8 cellular contexts compared by ENCODE assay signal in genomic region chr2:75787532-75788132, GRCh38.
A peak's percentile ranks its signal among the peaks of the same experiment; 100 is the strongest.
DNase-seq lines count a peak whose midpoint lies in the region; ATAC-seq and TF ChIP-seq lines count a peak whose summit lies in the region.

No MANE protein-coding gene starts in this region.

- peaks cover 12 to 18% of the 10 kb centered on the region in 2 donors for H3K27me3 Mint-ChIP-seq in effector memory CD8-positive, alpha-beta T cell
- H3K27me3 Mint-ChIP-seq in activated naive CD8-positive, alpha-beta T cell treated with anti-CD3 and anti-CD28 coated beads for 36 hours, result peaks cover 11% of the 10 kb centered on the region

- DNase-seq in GM10248 (ENCODE audit: extremely low spot score) (peak; percentile 17), NCI-H524 treated with DMSO at 0.1 percent for 48 hours (lab: John Stamatoyannopoulos, UW) (peak; percentile 46), cardiac fibroblast (ENCODE audit: low read depth in 2 of 2) (peak; percentile 49 to 57), myocyte (ENCODE audit: low read depth) (peak; percentile 43), lower leg skin (ENCODE audit: low spot score in 2 of 2) (no peak)
- no peak for DNase-seq in effector memory CD8-positive, alpha-beta T cell
- no peak for DNase-seq in activated naive CD8-positive, alpha-beta T cell treated with anti-CD3 and anti-CD28 coated beads for 36 hours

- no peak overlapping the region for H3K4me3 ChIP-seq in cardiac fibroblast (replicated peaks in 1 of 2; ENCODE audit: low read depth in 2 of 2, low read length in 2 of 2)
- H3K4me3 ChIP-seq in lower leg skin (ENCODE audit: low read depth, poor library complexity, severe bottlenecking), result no peak overlapping the region

- no peaks in the 10 kb centered on the region for H3K36me3 Mint-ChIP-seq in effector memory CD8-positive, alpha-beta T cell (ENCODE audit: insufficient read depth)
- no peaks in the 10 kb centered on the region for H3K36me3 Mint-ChIP-seq in activated naive CD8-positive, alpha-beta T cell treated with anti-CD3 and anti-CD28 coated beads for 36 hours

- peak; percentile 39 for ATAC-seq in HG02610 (IDR thresholded peaks at IDR 0.05; ENCODE audit: unreplicated experiment)
- ATAC-seq in effector memory CD8-positive, alpha-beta T cell (replicated peaks), result no peak

- intact Hi-C loops in lower leg skin (cut with DNase I; ENCODE audit: low total_unique reads), result no loop called here

- CTCF ChIA-PET in GM10248 (lab: Yijun Ruan, JAX), result interaction anchor here (0.9 to 2.8 kb wide), 6 partner anchors 12 to 812 kb away, joined by 3 to 12 read pairs (median 4); no protein-coding TSS in a partner anchor

- POLR2A ChIA-PET in GM10248 (lab: Yijun Ruan, JAX), result no interaction called here

- no peak overlapping the region for H3K4me3 Mint-ChIP-seq in effector memory CD8-positive, alpha-beta T cell
- H3K4me3 Mint-ChIP-seq in activated naive CD8-positive, alpha-beta T cell treated with anti-CD3 and anti-CD28 coated beads for 36 hours, result no peak overlapping the region

- no peaks in the 10 kb centered on the region for H3K9me3 Mint-ChIP-seq in effector memory CD8-positive, alpha-beta T cell
- no peaks in the 10 kb centered on the region for H3K9me3 Mint-ChIP-seq in activated naive CD8-positive, alpha-beta T cell treated with anti-CD3 and anti-CD28 coated beads for 36 hours

- TF ChIP-seq CTCF in GM10248 (IDR thresholded peaks at IDR 0.05; ENCODE audit: control extremely low read depth, extremely low read depth, low read depth, missing control alignments) (peak; percentile 29), cardiac fibroblast (IDR thresholded peaks at IDR 0.05; ENCODE audit: low read depth, low read length) (peak; percentile 34), lower leg skin (IDR thresholded peaks at IDR 0.05) (no peak)

- H3K27ac Mint-ChIP-seq in effector memory CD8-positive, alpha-beta T cell, result no peak overlapping the region
- no peak overlapping the region for H3K27ac Mint-ChIP-seq in activated naive CD8-positive, alpha-beta T cell treated with anti-CD3 and anti-CD28 coated beads for 36 hours

- WGBS in lower leg skin, 2 donors, result 19 to 22% methylated on average over 5 of the region's 5 CpGs

- no peak for TF ChIP-seq POLR2A in lower leg skin (IDR thresholded peaks at IDR 0.05)

- H3K4me1 Mint-ChIP-seq in effector memory CD8-positive, alpha-beta T cell (ENCODE audit: low read depth in 2 of 2), result no peaks in the 10 kb centered on the region
- H3K4me1 Mint-ChIP-seq in activated naive CD8-positive, alpha-beta T cell treated with anti-CD3 and anti-CD28 coated beads for 36 hours, result no peaks in the 10 kb centered on the region

Comparison
In these comparisons a context has a peak if more than half of its experiments do, and no peak if none do; other contexts are left out.
1. DNase-seq: peak in GM10248 (single experiment), NCI-H524 treated with DMSO at 0.1 percent for 48 hours (single experiment), cardiac fibroblast (2 of 2) and myocyte (single experiment); none in lower leg skin (0 of 2), effector memory CD8-positive, alpha-beta T cell (0 of 3) and activated naive CD8-positive, alpha-beta T cell treated with anti-CD3 and anti-CD28 coated beads for 36 hours (single experiment).
2. CTCF ChIP-seq: peak in GM10248 (single experiment) and cardiac fibroblast (single experiment); none in lower leg skin (0 of 3).